In the genomic region with DNA sequence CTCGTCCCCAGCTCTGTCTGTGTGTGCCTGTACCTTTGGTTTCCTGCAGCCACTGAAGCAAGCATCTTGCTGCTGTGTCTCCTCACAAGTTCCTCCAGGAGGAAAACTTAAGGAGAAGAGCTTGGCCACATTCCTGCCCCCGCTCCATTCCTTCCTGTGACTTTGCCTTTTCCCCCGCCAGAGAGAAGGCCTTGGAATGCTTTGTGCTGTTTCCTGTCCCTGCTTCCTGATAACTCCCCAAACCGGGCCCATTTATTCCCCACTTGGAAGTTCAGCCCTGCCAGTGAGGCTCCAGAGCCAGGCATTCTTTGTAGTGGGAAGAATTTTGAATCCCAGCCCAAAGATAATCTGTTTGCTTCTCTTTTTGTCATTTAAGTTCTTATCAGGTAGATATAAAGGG, we compare ENCODE assay signal across 25 cellular contexts. TPM values are rescaled to one million over a fixed set of nuclear protein-coding genes. Genes with fewer than 3 reads are reported as not detected.
"Had no signal": no experiment of that assay in that cellular context is flagged by ENCODE, and none has a peak within 500 bp of the region (broad histone marks: within the 10 kb centered on the region; RNA-seq: fewer than 3 reads in every experiment).

No MANE protein-coding gene starts in this region.

- H3K27ac ChIP-seq: SJSA1 had no signal

- H3K27me3 Mint-ChIP-seq: activated naive CD8-positive, alpha-beta T cell had no signal

- H3K4me1 Mint-ChIP-seq: activated B cell treated with CpG ODN at 0.5 μM for 24 hours; activated CD4-positive, alpha-beta T cell treated with anti-CD3 and anti-CD28 coated beads, Interleukin-2, amount 10 ng/mL, durations not matched to agents 24 days and 14 days; brain had no signal

- FAIRE-seq: astrocyte, RCC 7860 had no signal

- H3K4me1 ChIP-seq: SJSA1 had no signal

- DNase-seq: activated B cell treated with CpG ODN at 0.5 μM for 24 hours; activated CD4-positive, alpha-beta T cell treated with anti-CD3 and anti-CD28 coated beads for 1 hour; activated CD4-positive, alpha-beta T cell treated with anti-CD3 and anti-CD28 coated beads, Interleukin-2, amount 10 ng/mL, durations not matched to agents 24 days and 14 days; activated CD4-positive, alpha-beta T cell treated with anti-CD3 and anti-CD28 coated beads, Interleukin-2, amount 50 U/mL, for 48 hours; activated CD8-positive, alpha-beta memory T cell treated with anti-CD3 and anti-CD28 coated beads for 24 hours; activated effector memory CD4-positive, alpha-beta T cell treated with anti-CD3 and anti-CD28 coated beads, Interleukin-2, amount 50 U/mL, for 16 hours; activated naive CD4-positive, alpha-beta T cell treated with Interleukin-2 at 50 U/mL for 16 hours; activated T-cell treated with anti-CD3 and anti-CD28 coated beads, Interleukin-2, amount 50 U/mL, for 4 hours; amygdala; Kasumi-1; KBM-7; NCI-H1105 treated with DMSO at 0.1 percent for 48 hours; NCI-H1436 treated with DMSO at 0.1 percent for 48 hours; NCI-H187; NCI-H2081; NCI-H446; NCI-H524; PC-3; SHP77 had no signal

- H3K27me3 ChIP-seq: SJSA1 had no signal

- H3K36me3 Mint-ChIP-seq: brain had no signal

- H3K4me3 ChIP-seq: SJSA1 had no signal

- H3K9me3 Mint-ChIP-seq: activated B cell treated with CpG ODN at 0.5 μM for 24 hours; activated CD4-positive, alpha-beta T cell treated with anti-CD3 and anti-CD28 coated beads, Interleukin-2, amount 10 ng/mL, durations not matched to agents 24 days and 14 days; activated T-cell treated with anti-CD3 and anti-CD28 coated beads, Interleukin-2, amount 50 U/mL, for 4 hours; T-helper 1 cell treated with Interleukin-12 subunit alpha and Interleukin-12 subunit beta and Interleukin-4 antibody, amounts not matched to agents 30 μg/mL and 1 μg/mL, for 36 hours had no signal

- H3K9me3 ChIP-seq: SJSA1 had no signal

- H3K27ac Mint-ChIP-seq: activated B cell treated with CpG ODN at 0.5 μM for 24 hours; activated CD4-positive, alpha-beta T cell treated with anti-CD3 and anti-CD28 coated beads, Interleukin-2, amount 10 ng/mL, durations not matched to agents 24 days and 14 days; activated naive CD8-positive, alpha-beta T cell; brain; T-helper 1 cell treated with Interleukin-12 subunit alpha and Interleukin-12 subunit beta and Interleukin-4 antibody, amounts not matched to agents 30 μg/mL and 1 μg/mL, for 36 hours had no signal

- ATAC-seq: activated T-cell treated with anti-CD3 and anti-CD28 coated beads, Interleukin-2, amount 50 U/mL, for 4 hours; PC-3 had no signal

- H3K4me3 Mint-ChIP-seq: activated B cell treated with CpG ODN at 0.5 μM for 24 hours; activated CD4-positive, alpha-beta T cell treated with anti-CD3 and anti-CD28 coated beads, Interleukin-2, amount 10 ng/mL, durations not matched to agents 24 days and 14 days; activated naive CD8-positive, alpha-beta T cell; activated T-cell treated with anti-CD3 and anti-CD28 coated beads, Interleukin-2, amount 50 U/mL, for 4 hours; brain; T-helper 1 cell treated with Interleukin-12 subunit alpha and Interleukin-12 subunit beta and Interleukin-4 antibody, amounts not matched to agents 30 μg/mL and 1 μg/mL, for 36 hours had no signal

- H3K36me3 ChIP-seq: SJSA1 had no signal

RNA-seq across cellular contexts. Expression of a gene that starts 33.1 kb away (rescaled TPM):
- total RNA-seq: SJSA1 had no signal
